Comparison of ENCODE assay signal across 9 cellular contexts in the genomic region with DNA sequence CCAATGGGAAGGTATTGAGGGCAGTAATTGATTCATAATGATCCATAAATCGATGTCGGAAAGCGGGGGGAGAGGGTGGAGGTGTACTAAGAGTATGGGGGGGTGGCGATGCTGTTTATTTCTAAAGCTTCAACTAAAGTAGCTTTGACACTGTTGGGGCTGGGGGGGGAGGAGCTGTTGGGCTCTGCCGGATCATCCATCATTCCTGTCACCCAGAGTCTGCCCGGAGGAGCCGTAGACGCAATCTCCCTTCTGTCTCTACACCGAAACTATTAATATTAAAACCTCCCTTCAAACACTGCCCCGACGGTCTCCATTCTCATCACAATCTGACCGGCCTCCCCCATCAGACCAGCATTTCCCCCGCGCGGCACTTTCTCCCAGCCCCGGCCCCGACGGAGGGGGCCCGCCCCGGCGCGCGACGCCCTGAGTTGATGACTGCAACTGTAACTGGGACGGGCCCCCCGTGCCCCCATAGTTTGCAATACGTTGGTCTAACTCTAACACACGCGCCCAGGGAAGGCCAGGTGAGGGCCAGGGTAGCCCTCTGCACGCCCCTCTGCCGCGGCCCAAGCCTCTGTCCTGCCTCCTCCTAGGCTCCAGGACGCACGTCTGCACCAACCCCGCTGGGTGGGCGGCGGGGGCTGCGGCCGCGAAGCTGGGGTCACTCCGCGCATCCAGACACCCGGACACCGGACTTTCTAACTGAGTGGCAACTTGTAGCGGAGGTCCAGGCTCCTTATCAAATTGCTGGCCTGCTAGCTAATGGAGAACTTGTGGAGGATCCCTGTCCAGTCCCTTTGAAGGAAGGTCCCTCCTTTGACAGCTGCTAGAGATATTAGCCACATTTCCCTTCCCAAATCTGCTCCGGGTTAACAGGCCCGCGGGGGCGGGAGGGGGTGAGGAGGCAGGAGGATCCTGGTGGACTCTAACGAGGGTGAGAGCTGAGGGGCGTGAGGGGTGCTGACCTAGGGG.
DNase-seq lines count a peak whose midpoint lies in the region; ATAC-seq and TF ChIP-seq lines count a peak whose summit lies in the region.
"Had no signal": no experiment of that assay in that cellular context is flagged by ENCODE, and none has a peak within 500 bp of the region (broad histone marks: within the 10 kb centered on the region; RNA-seq: fewer than 3 reads in every experiment).

No MANE protein-coding gene starts in this region.

- H3K27ac ChIP-seq in WERI-Rb-1 = peak overlapping the region; percentile 99
- no peak overlapping the region for H3K27ac ChIP-seq in neuronal stem cell (replicated peaks; ENCODE audit: low read length)
- H3K27ac ChIP-seq: skin epidermis had no signal

- peak overlapping the region; percentile 73 for H3K18ac ChIP-seq in neuronal stem cell (ENCODE audit: low read length)

- H3K4me2 ChIP-seq in neuronal stem cell (ENCODE audit: insufficient read depth, low read length, poor library complexity, severe bottlenecking) = peak overlapping the region; percentile 78

- H2BK12ac ChIP-seq in neuronal stem cell (ENCODE audit: low read length) = no peak overlapping the region

- TF ChIP-seq CTCF in AG10803 (conservative IDR thresholded peaks at IDR 0.05; ENCODE audit: low read length) = no peak
- no peak for TF ChIP-seq CTCF in WERI-Rb-1 (IDR thresholded peaks at IDR 0.05; ENCODE audit: low read depth, low read length)

- H4K91ac ChIP-seq in neuronal stem cell (ENCODE audit: low read depth, low read length, poor library complexity) = no peak overlapping the region

- ATAC-seq in Right ventricle myocardium superior (ENCODE audit: poor library complexity) = peak; percentile 57
- ATAC-seq in GM19452 (IDR thresholded peaks at IDR 0.05; ENCODE audit: unreplicated experiment) = no peak
- no peak for ATAC-seq in HG02884 (IDR thresholded peaks at IDR 0.05; ENCODE audit: unreplicated experiment)

- H3K36me3 ChIP-seq in WERI-Rb-1 = peaks cover 21% of the 10 kb centered on the region
- peaks cover 3 to 20% of the 10 kb centered on the region in 2 donors for H3K36me3 ChIP-seq in neuronal stem cell (replicated peaks in 1 of 2; ENCODE audit: control insufficient read depth in 2 of 2, insufficient read depth in 2 of 2, low read length in 2 of 2)

- H3K14ac ChIP-seq in neuronal stem cell (ENCODE audit: low read length) = peak overlapping the region; percentile 47

- H3K4ac ChIP-seq in neuronal stem cell (ENCODE audit: low read length) = no peak overlapping the region

- H3K9me3 ChIP-seq in WERI-Rb-1 (ENCODE audit: severe bottlenecking) (no peaks in the 10 kb centered on the region), neuronal stem cell (replicated peaks in 1 of 2; ENCODE audit: control insufficient read depth in 2 of 2, insufficient read depth in 1 of 2, low read depth in 1 of 2, low read length in 2 of 2) (peaks cover 0 to 3% of the 10 kb centered on the region in 2 donors)

- H3K4me3 ChIP-seq in AG10803 (ENCODE audit: low read length) (peak overlapping the region; percentile 44), WERI-Rb-1 (ENCODE audit: low read depth, low read length) (peak overlapping the region; percentile 59), neuronal stem cell (ENCODE audit: low read length in 2 of 2) (peak overlapping the region in 1 of 2 donors; percentile 67)

- H3K4me1 ChIP-seq in neuronal stem cell (ENCODE audit: control insufficient read depth in 2 of 2, insufficient read depth in 1 of 2, low read depth in 1 of 2, low read length in 2 of 2) = peaks cover 8 to 20% of the 10 kb centered on the region in 2 donors

- no peak overlapping the region for H2AK5ac ChIP-seq in neuronal stem cell (ENCODE audit: low read depth, low read length)

- no peak overlapping the region for H2BK120ac ChIP-seq in neuronal stem cell (ENCODE audit: low read depth, low read length)

- H3K27me3 ChIP-seq in WERI-Rb-1 (ENCODE audit: insufficient read depth, low read depth, severe bottlenecking) (no peaks in the 10 kb centered on the region), neuronal stem cell (ENCODE audit: control insufficient read depth in 3 of 3, insufficient read depth in 3 of 3, low read depth in 1 of 3, low read length in 3 of 3) (peaks cover 0 to 42% (median 22%) of the 10 kb centered on the region in 3 experiments)

- no peak overlapping the region for H2BK5ac ChIP-seq in neuronal stem cell (ENCODE audit: low read length)

- H3K9ac ChIP-seq in neuronal stem cell (ENCODE audit: low read depth, low read length, poor library complexity) = peak overlapping the region; percentile 38

- H2BK15ac ChIP-seq in neuronal stem cell (ENCODE audit: low read length) = no peak overlapping the region

- H3K79me1 ChIP-seq in neuronal stem cell (ENCODE audit: low read depth, low read length) = no peaks in the 10 kb centered on the region

- no peak overlapping the region for H4K8ac ChIP-seq in neuronal stem cell (ENCODE audit: low read depth, low read length)

- DNase-seq in AG10803 (ENCODE audit: low read depth) = peak; percentile 37
- peak; percentile 92 for DNase-seq in WERI-Rb-1
- DNase-seq in Right ventricle myocardium superior = no peak
- DNase-seq in neuronal stem cell (ENCODE audit: low spot score) = peak; percentile 21
- DNase-seq in pons (ENCODE audit: low spot score) = no peak
- no peak for DNase-seq in activated T-cell treated with anti-CD3 and anti-CD28 coated beads, Interleukin-2, amount 50 U/mL, for 1 hour

- no peak overlapping the region for H3K23ac ChIP-seq in neuronal stem cell (ENCODE audit: low read depth, low read length, poor library complexity)

- intact Hi-C loops in Right ventricle myocardium superior (cut with DNase I) = loop anchor here (5.0 kb wide), 1 partner anchor 209 kb away; no protein-coding TSS in a partner anchor

- WGBS in neuronal stem cell (ENCODE audit: extremely low coverage in 2 of 2, insufficient read length in 2 of 2, insufficient replicate concordance in 1 of 2), 2 donors = no CpG with 5 or more reads among the region's 51 CpGs

- no peak overlapping the region for H2AFZ ChIP-seq in neuronal stem cell (ENCODE audit: low read length)

Comparison
In these comparisons a context has a peak if more than half of its experiments do, and no peak if none do; other contexts are left out.
1. DNase-seq: peak in AG10803 (single experiment), WERI-Rb-1 (single experiment) and neuronal stem cell (single experiment); none in Right ventricle myocardium superior (single experiment), pons (single experiment) and activated T-cell treated with anti-CD3 and anti-CD28 coated beads, Interleukin-2, amount 50 U/mL, for 1 hour (single experiment).